ENCODE assay signal across 8 cellular contexts in the genomic region with DNA sequence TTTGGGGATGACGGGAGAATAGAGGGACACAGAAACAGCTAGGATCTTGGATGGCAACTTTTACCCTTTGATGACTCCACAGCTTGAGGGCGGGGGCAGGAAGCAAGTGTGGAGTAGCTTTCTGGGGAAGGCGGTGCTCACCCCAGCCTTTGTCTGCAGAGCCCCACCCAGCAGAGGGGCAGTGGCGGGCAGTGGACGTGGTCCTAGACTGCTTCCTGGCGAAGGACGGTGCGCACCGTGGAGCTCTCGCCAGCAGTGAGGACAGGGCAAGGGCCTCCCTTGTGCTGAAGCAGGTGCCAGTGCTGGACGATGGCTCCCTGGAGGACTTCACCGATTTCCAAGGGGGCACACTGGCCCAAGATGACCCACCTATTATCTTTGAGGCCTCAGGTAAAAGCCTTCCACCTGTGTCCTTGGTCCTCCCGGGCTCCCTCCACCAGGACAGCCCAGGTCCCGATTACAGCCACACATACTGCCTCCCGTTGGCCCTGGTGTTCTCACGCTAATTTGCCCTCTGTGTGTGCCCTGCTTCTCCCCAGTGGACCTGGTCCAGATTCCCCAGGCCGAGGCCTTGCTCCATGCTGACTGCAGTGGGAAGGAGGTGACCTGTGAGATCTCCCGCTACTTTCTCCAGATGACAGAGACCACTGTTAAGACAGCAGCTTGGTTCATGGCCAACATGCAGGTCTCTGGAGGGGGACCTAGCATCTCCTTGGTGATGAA. TPM values are rescaled to one million over a fixed set of nuclear protein-coding genes. Genes with fewer than 3 reads are reported as not detected.
DNase-seq lines count a peak whose midpoint lies in the region; ATAC-seq, FAIRE-seq and TF ChIP-seq lines count a peak whose summit lies in the region.

No MANE protein-coding gene starts in this region.

- H3K9me3 ChIP-seq in K562 (replicated peaks; ENCODE audit: control insufficient read depth, insufficient read depth, low read depth, low read length) (no peaks in the 10 kb centered on the region), lung (ENCODE audit: control insufficient read depth in 2 of 2, insufficient read depth in 1 of 2, low read length in 1 of 2) (no peaks in the 10 kb centered on the region)

- POLR2A ChIA-PET in K562 (lab: Yijun Ruan, JAX), result interaction anchor here (1.2 to 2.6 kb wide), 3 partner anchors 13 to 17 kb away, joined by 3 to 14 read pairs (median 3); partner anchors contain the start of gene VAMP1

- H3K79me2 ChIP-seq in K562 (ENCODE audit: control insufficient read depth, insufficient read depth, low read length), result no peaks in the 10 kb centered on the region

- in situ Hi-C loops in K562 (cut with MboI), result loop anchor here (25.0 kb wide), 1 partner anchor 391 kb away; no protein-coding TSS in a partner anchor

- CTCF ChIA-PET in K562 (lab: Yijun Ruan, JAX; ENCODE audit: low intra/inter-chr PET ratio), result no interaction called here

- TF ChIP-seq RAD21 in K562 (CRISPR knock-in tag; conservative IDR thresholded peaks at IDR 0.05 in 1 of 2, IDR thresholded peaks at IDR 0.05 in 1 of 2), result no peak

- 80% methylated on average over 14 of the region's 18 CpGs for WGBS in K562 (ENCODE audit: insufficient coverage, low coverage, missing lambda C conversion rate)
- 37 to 55% methylated on average over 18 of the region's 18 CpGs for WGBS in lung, 2 donors

- no peak for TF ChIP-seq EP300 in K562 (IDR thresholded peaks at IDR 0.05; ENCODE audit: low read length)

- no peak for FAIRE-seq in K562 (lab: Jason Lieb, UNC)

- H4K20me1 ChIP-seq in K562 (replicated peaks; ENCODE audit: control insufficient read depth, insufficient read depth, low read length), result no peaks in the 10 kb centered on the region

- peak overlapping the region; percentile 77 for H3K4me2 ChIP-seq in K562 (ENCODE audit: insufficient read depth, low read length)

- H3K9ac ChIP-seq in K562 (ENCODE audit: insufficient read depth in 1 of 2, low read depth in 2 of 2, low read length in 2 of 2), result no peak overlapping the region

- TF ChIP-seq POLR2A in K562 (conservative IDR thresholded peaks at IDR 0.05), result no peak

- H3K27me3 ChIP-seq in K562 (ENCODE audit: control insufficient read depth in 2 of 2, insufficient read depth in 2 of 2, low read length in 2 of 2) (no peaks in the 10 kb centered on the region), lung (ENCODE audit: control insufficient read depth, insufficient read depth) (no peaks in the 10 kb centered on the region)

- H3K4me1 ChIP-seq in K562 (replicated peaks in 1 of 2; ENCODE audit: control insufficient read depth in 2 of 2, insufficient read depth in 2 of 2, low read length in 2 of 2) (peaks cover 12 to 24% of the 10 kb centered on the region in 2 experiments; a peak in 4 of 5 replicates), lung (ENCODE audit: control insufficient read depth in 2 of 2, insufficient read depth in 2 of 2, low read length in 2 of 2) (peaks cover 0 to 8% of the 10 kb centered on the region in 2 donors)

- no TSS peak for BruUV-seq in K562 (replicated peaks; lab: Mats Ljungman, UMichigan)

- H3K36me3 ChIP-seq in K562 (ENCODE audit: control insufficient read depth, insufficient read depth, low read length) (no peaks in the 10 kb centered on the region), lung (ENCODE audit: control insufficient read depth in 2 of 2, insufficient read depth in 2 of 2, low read length in 2 of 2) (peaks cover 4 to 16% of the 10 kb centered on the region in 2 donors)

- no peak for TF ChIP-seq CTCF in K562 (IDR thresholded peaks at IDR 0.05 in 2 of 3, conservative IDR thresholded peaks at IDR 0.05 in 1 of 3; ENCODE audit: insufficient read depth in 2 of 3, low read depth in 1 of 3, low read length in 3 of 3)
- TF ChIP-seq CTCF in lung (IDR thresholded peaks at IDR 0.05; ENCODE audit: control extremely low read depth, extremely low read depth), result no peak

- ATAC-seq in K562 (peak; percentile 12; the same call in 1 of the 3 replicates), lung (ENCODE audit: insufficient read depth, low FRiP score) (no peak)

- peak overlapping the region; percentile 99 for H2AFZ ChIP-seq in K562 (ENCODE audit: low read depth, low read length)

- H3K4me3 ChIP-seq in K562, result no peak overlapping the region
- H3K4me3 ChIP-seq in lung, result no peak overlapping the region

- no peaks in the 10 kb centered on the region for H3K9me1 ChIP-seq in K562 (ENCODE audit: control insufficient read depth, insufficient read depth, low read length)

- intact Hi-C loops in K562 (cut with micrococcal nuclease), result no loop called here

- DNase-seq in activated naive CD4-positive, alpha-beta T cell treated with Interleukin-2 at 50 U/mL for 16 hours, result peak; percentile 35
- no peak for DNase-seq in activated naive CD4-positive, alpha-beta T cell treated with anti-CD3 and anti-CD28 coated beads, Interleukin-2, amount 50 U/mL, for 16 hours
- no peak for DNase-seq in K562 (ENCODE audit: extremely low read depth in 1 of 4, low spot score in 3 of 4)
- DNase-seq in lung (ENCODE audit: low spot score), result peak; percentile 37
- DNase-seq in ureter (ENCODE audit: low spot score), result peak; percentile 69
- DNase-seq in HuH-7 (ENCODE audit: low spot score), result no peak
- no peak for DNase-seq in DMS 273 (lab: John Stamatoyannopoulos, UW; ENCODE audit: unreplicated experiment)
- DNase-seq in NCI-H1436 (lab: John Stamatoyannopoulos, UW), result no peak

- no peak overlapping the region for H3K27ac ChIP-seq in K562 (ENCODE audit: extremely low read depth, low read depth, low read length)
- H3K27ac ChIP-seq in lung (ENCODE audit: low read depth in 1 of 2, low read length in 1 of 2), result peak overlapping the region; percentile 95 to 99

RNA-seq across cellular contexts. Expression of gene TAPBPL, which starts 1.2 kb away (rescaled TPM):
- 1.4 and 2.5 TPM in 2 replicates for total RNA-seq in K562 (2011; cell fraction: chromatin; rRNA removed; ENCODE audit: low replicate concordance)
- total RNA-seq in K562 (2011; cell fraction: nucleolus; rRNA removed), result 1.8 and 3.3 TPM in 2 replicates
- 1.8 and 3.9 TPM in 2 replicates for total RNA-seq in K562 (2011; cell fraction: nucleoplasm; rRNA removed)
- total RNA-seq in K562 (2014; rRNA removed) (0.37 and 0.64 TPM in 2 replicates), K562 (2014; rRNA removed; fragmentation: Illumina TruSeq; extraction: Trizol) (0.26 and 0.65 TPM in 2 replicates), K562 (2015; rRNA removed; fragmentation: Illumina TruSeq; extraction: Trizol) (1.3 and 1.6 TPM in 2 replicates), K562 (2021) (0.65 and 1.3 TPM in 2 replicates), lung (10 to 100 TPM; 27.4 to 28.2 TPM), ureter (52.3 TPM)
- polyA plus RNA-seq in K562 (2011; rRNA removed) (0.32 and 0.61 TPM in 2 replicates), K562 (2014; fragmentation: Illumina TruSeq; extraction: Trizol) (0.39 and 0.58 TPM in 2 replicates), K562 (2014; fragmentation: Nextera tagmentation; extraction: Ambion mirVana) (under 1 TPM; 0.29 to 0.31 TPM), K562 (2014; rRNA removed) (0.45 and 1.4 TPM in 2 replicates), lung (10 to 100 TPM; 11.2 to 26.8 TPM)
- 0.83 and 0.96 TPM in 2 replicates for polyA plus RNA-seq in K562 (2011; cell fraction: cytosol; rRNA removed)
- 0.73 and 0.98 TPM in 2 replicates for polyA plus RNA-seq in K562 (2011; cell fraction: nucleus; rRNA removed)
- polyA plus RNA-seq in K562 (2012), result 2.2 and 5.1 TPM in 2 replicates
- polyA minus RNA-seq in K562 (2011; rRNA and poly(A)+ RNA removed), result 0.18 and 0.33 TPM in 2 replicates
- not detected in 2 replicates for polyA minus RNA-seq in K562 (2011; cell fraction: cytosol; rRNA and poly(A)+ RNA removed)
- 0.40 and 0.89 TPM in 2 replicates for polyA minus RNA-seq in K562 (2011; cell fraction: nucleus; rRNA and poly(A)+ RNA removed)

RNA-seq across cellular contexts. Expression of gene CD27, which starts 8.3 kb away (rescaled TPM):
- total RNA-seq in K562 (2011; cell fraction: chromatin; rRNA removed; ENCODE audit: low replicate concordance), result not detected in 2 replicates
- total RNA-seq in K562 (2011; cell fraction: nucleolus; rRNA removed), result not detected in 2 replicates
- total RNA-seq in K562 (2011; cell fraction: nucleoplasm; rRNA removed), result not detected in 2 replicates
- total RNA-seq in K562 (2014; rRNA removed), result not detected in 2 replicates
- not detected in 2 replicates for total RNA-seq in K562 (2014; rRNA removed; fragmentation: Illumina TruSeq; extraction: Trizol)
- not detected in 2 replicates for total RNA-seq in K562 (2015; rRNA removed; fragmentation: Illumina TruSeq; extraction: Trizol)
- 0.18 and 0.24 TPM in 2 replicates for total RNA-seq in K562 (2021)
- not detected in 2 replicates for polyA plus RNA-seq in K562 (2011; rRNA removed)
- polyA plus RNA-seq in K562 (2011; cell fraction: cytosol; rRNA removed), result not detected in 2 replicates
- polyA plus RNA-seq in K562 (2011; cell fraction: nucleus; rRNA removed), result not detected in 2 replicates
- 0.10 TPM in 1 of 2 replicates, not detected in the other for polyA plus RNA-seq in K562 (2012)
- not detected in 2 replicates for polyA plus RNA-seq in K562 (2014; fragmentation: Illumina TruSeq; extraction: Trizol)
- not detected for polyA plus RNA-seq in K562 (2014; fragmentation: Nextera tagmentation; extraction: Ambion mirVana)
- not detected in 2 replicates for polyA plus RNA-seq in K562 (2014; rRNA removed)
- polyA minus RNA-seq in K562 (2011; rRNA and poly(A)+ RNA removed), result not detected in 2 replicates
- polyA minus RNA-seq in K562 (2011; cell fraction: cytosol; rRNA and poly(A)+ RNA removed), result not detected in 2 replicates
- polyA minus RNA-seq in K562 (2011; cell fraction: nucleus; rRNA and poly(A)+ RNA removed), result not detected in 2 replicates
- 1 to 10 TPM; 1.9 to 2.0 TPM for total RNA-seq in lung
- 1 to 10 TPM; 1.5 to 3.1 TPM for polyA plus RNA-seq in lung
- total RNA-seq in ureter, result 2.6 TPM

RNA-seq across cellular contexts. Expression of gene VAMP1, which starts 17.4 kb away (rescaled TPM):
- total RNA-seq in K562 (2011; cell fraction: chromatin; rRNA removed; ENCODE audit: low replicate concordance), result 13.0 and 25.0 TPM in 2 replicates
- 12.3 and 12.6 TPM in 2 replicates for total RNA-seq in K562 (2011; cell fraction: nucleolus; rRNA removed)
- total RNA-seq in K562 (2011; cell fraction: nucleoplasm; rRNA removed), result 13.8 and 23.0 TPM in 2 replicates
- total RNA-seq in K562 (2014; rRNA removed) (3.1 and 10.2 TPM in 2 replicates), K562 (2014; rRNA removed; fragmentation: Illumina TruSeq; extraction: Trizol) (2.2 and 2.6 TPM in 2 replicates), K562 (2015; rRNA removed; fragmentation: Illumina TruSeq; extraction: Trizol) (2.4 and 2.7 TPM in 2 replicates), K562 (2021) (4.2 and 5.3 TPM in 2 replicates), lung (10 to 100 TPM in 1 of 2 donors, 1 to 10 TPM in 1; 7.5 to 14.1 TPM), ureter (16.0 TPM)
- polyA plus RNA-seq in K562 (2011; rRNA removed) (8.0 and 8.9 TPM in 2 replicates), K562 (2014; fragmentation: Illumina TruSeq; extraction: Trizol) (5.1 and 5.8 TPM in 2 replicates), K562 (2014; fragmentation: Nextera tagmentation; extraction: Ambion mirVana) (1 to 10 TPM in 1 of 2 experiments, under 1 TPM in 1; 0.76 to 1.1 TPM), K562 (2014; rRNA removed) (11.9 and 13.2 TPM in 2 replicates), lung (1 to 10 TPM; 4.7 to 5.1 TPM)
- polyA plus RNA-seq in K562 (2011; cell fraction: cytosol; rRNA removed), result 6.6 and 8.8 TPM in 2 replicates
- 48.7 and 90.0 TPM in 2 replicates for polyA plus RNA-seq in K562 (2011; cell fraction: nucleus; rRNA removed)
- 5.2 and 9.0 TPM in 2 replicates for polyA plus RNA-seq in K562 (2012)
- 5.7 and 6.1 TPM in 2 replicates for polyA minus RNA-seq in K562 (2011; rRNA and poly(A)+ RNA removed)
- 3.9 and 5.2 TPM in 2 replicates for polyA minus RNA-seq in K562 (2011; cell fraction: cytosol; rRNA and poly(A)+ RNA removed)
- polyA minus RNA-seq in K562 (2011; cell fraction: nucleus; rRNA and poly(A)+ RNA removed), result 6.1 and 6.6 TPM in 2 replicates

RNA-seq across cellular contexts. Expression of gene MRPL51, which starts 40.0 kb away (rescaled TPM):
- 10.4 and 15.7 TPM in 2 replicates for total RNA-seq in K562 (2011; cell fraction: chromatin; rRNA removed; ENCODE audit: low replicate concordance)
- total RNA-seq in K562 (2011; cell fraction: nucleolus; rRNA removed), result 12.9 and 13.3 TPM in 2 replicates
- total RNA-seq in K562 (2011; cell fraction: nucleoplasm; rRNA removed), result 14.3 and 21.4 TPM in 2 replicates
- total RNA-seq in K562 (2014; rRNA removed) (135 and 152 TPM in 2 replicates), K562 (2014; rRNA removed; fragmentation: Illumina TruSeq; extraction: Trizol) (254 and 288 TPM in 2 replicates), K562 (2015; rRNA removed; fragmentation: Illumina TruSeq; extraction: Trizol) (177 and 199 TPM in 2 replicates), K562 (2021) (205 and 208 TPM in 2 replicates), lung (100 to 1,000 TPM in 1 of 2 donors, 10 to 100 TPM in 1; 34.5 to 123 TPM), ureter (150 TPM)
- polyA plus RNA-seq in K562 (2011; rRNA removed) (87.9 and 127 TPM in 2 replicates), K562 (2014; fragmentation: Illumina TruSeq; extraction: Trizol) (198 and 214 TPM in 2 replicates), K562 (2014; fragmentation: Nextera tagmentation; extraction: Ambion mirVana) (100 to 1,000 TPM; 669 to 727 TPM), K562 (2014; rRNA removed) (220 and 267 TPM in 2 replicates), lung (100 to 1,000 TPM in 1 of 2 donors, 10 to 100 TPM in 1; 80.4 to 103 TPM)
- 56.4 and 93.3 TPM in 2 replicates for polyA plus RNA-seq in K562 (2011; cell fraction: cytosol; rRNA removed)
- 27.8 and 39.6 TPM in 2 replicates for polyA plus RNA-seq in K562 (2011; cell fraction: nucleus; rRNA removed)
- 103 and 291 TPM in 2 replicates for polyA plus RNA-seq in K562 (2012)
- polyA minus RNA-seq in K562 (2011; rRNA and poly(A)+ RNA removed), result 38.3 and 43.0 TPM in 2 replicates
- polyA minus RNA-seq in K562 (2011; cell fraction: cytosol; rRNA and poly(A)+ RNA removed), result 21.7 and 23.6 TPM in 2 replicates
- 6.9 and 14.4 TPM in 2 replicates for polyA minus RNA-seq in K562 (2011; cell fraction: nucleus; rRNA and poly(A)+ RNA removed)

RNA-seq across cellular contexts. Expression of gene NCAPD2, which starts 40.8 kb away (rescaled TPM):
- total RNA-seq in K562 (2011; cell fraction: chromatin; rRNA removed; ENCODE audit: low replicate concordance), result 180 and 234 TPM in 2 replicates
- total RNA-seq in K562 (2011; cell fraction: nucleolus; rRNA removed), result 123 and 141 TPM in 2 replicates
- 94.7 and 123 TPM in 2 replicates for total RNA-seq in K562 (2011; cell fraction: nucleoplasm; rRNA removed)
- total RNA-seq in K562 (2014; rRNA removed) (88.9 and 90.9 TPM in 2 replicates), K562 (2014; rRNA removed; fragmentation: Illumina TruSeq; extraction: Trizol) (58.6 and 59.8 TPM in 2 replicates), K562 (2015; rRNA removed; fragmentation: Illumina TruSeq; extraction: Trizol) (50.6 and 55.1 TPM in 2 replicates), K562 (2021) (66.6 and 79.3 TPM in 2 replicates), lung (10 to 100 TPM; 19.8 to 30.7 TPM), ureter (24.0 TPM)
- polyA plus RNA-seq in K562 (2011; rRNA removed) (68.3 and 88.8 TPM in 2 replicates), K562 (2014; fragmentation: Illumina TruSeq; extraction: Trizol) (93.7 and 95.4 TPM in 2 replicates), K562 (2014; fragmentation: Nextera tagmentation; extraction: Ambion mirVana) (10 to 100 TPM; 16.9 to 35.5 TPM), K562 (2014; rRNA removed) (55.3 and 70.9 TPM in 2 replicates), lung (10 to 100 TPM in 1 of 2 donors, 1 to 10 TPM in 1; 5.8 to 11.8 TPM)
- 70.4 and 83.4 TPM in 2 replicates for polyA plus RNA-seq in K562 (2011; cell fraction: cytosol; rRNA removed)
- polyA plus RNA-seq in K562 (2011; cell fraction: nucleus; rRNA removed), result 111 and 114 TPM in 2 replicates
- 67.4 and 77.6 TPM in 2 replicates for polyA plus RNA-seq in K562 (2012)
- 103 and 106 TPM in 2 replicates for polyA minus RNA-seq in K562 (2011; rRNA and poly(A)+ RNA removed)
- 93.9 and 94.0 TPM in 2 replicates for polyA minus RNA-seq in K562 (2011; cell fraction: cytosol; rRNA and poly(A)+ RNA removed)
- 52.2 and 80.1 TPM in 2 replicates for polyA minus RNA-seq in K562 (2011; cell fraction: nucleus; rRNA and poly(A)+ RNA removed)

Comparison
In these comparisons a context has a peak if more than half of its experiments do, and no peak if none do; other contexts are left out.
1. DNase-seq: peak in activated naive CD4-positive, alpha-beta T cell treated with Interleukin-2 at 50 U/mL for 16 hours (single experiment), lung (single experiment) and ureter (single experiment); none in activated naive CD4-positive, alpha-beta T cell treated with anti-CD3 and anti-CD28 coated beads, Interleukin-2, amount 50 U/mL, for 16 hours (single experiment), K562 (0 of 4), HuH-7 (single experiment), DMS 273 (single experiment) and NCI-H1436 (single experiment).
2. RNA of gene TAPBPL, which starts 1.2 kb away (total RNA-seq): 52.3 TPM in ureter (single experiment) and 27.4 to 28.2 TPM in lung; 0.26 to 3.9 TPM in K562; every median in the first group is over 4 times any median in the second.